In the genomic region with DNA sequence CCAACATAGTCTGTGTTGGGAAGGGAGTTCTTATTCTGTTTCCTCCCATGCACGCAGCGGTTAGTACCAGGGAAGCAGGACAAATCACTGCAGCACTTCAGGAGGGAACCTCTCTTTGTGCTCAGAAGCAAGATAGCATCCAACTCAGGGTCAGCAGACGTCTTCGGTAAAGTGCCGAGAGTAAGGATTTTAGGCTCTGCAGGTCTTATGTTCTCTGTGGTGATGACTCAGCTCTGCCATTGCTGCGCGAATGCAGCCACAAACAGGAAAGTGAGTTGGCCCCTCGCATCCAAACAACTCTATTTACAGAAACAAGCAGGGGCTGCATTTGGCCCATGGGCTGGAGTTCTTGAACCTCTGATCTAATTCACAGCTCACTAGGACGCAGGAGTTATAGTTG, we compare ENCODE assay signal across 12 cellular contexts.
A peak's percentile ranks its signal among the peaks of the same experiment; 100 is the strongest.
DNase-seq lines count a peak whose midpoint lies in the region; ATAC-seq and TF ChIP-seq lines count a peak whose summit lies in the region.
"Had no signal": no experiment of that assay in that cellular context is flagged by ENCODE, and none has a peak within 500 bp of the region (broad histone marks: within the 10 kb centered on the region; RNA-seq: fewer than 3 reads in every experiment).

No MANE protein-coding gene starts in this region.

- DNase-seq in NOMO-1 treated with DMSO at 0.1 percent for 48 hours (lab: John Stamatoyannopoulos, UW; ENCODE audit: unreplicated experiment) = peak; percentile 39
- DNase-seq in NOMO-1 treated with dmso at 0.1 percent for 144 hours (lab: John Stamatoyannopoulos, UW; ENCODE audit: unreplicated experiment) = no peak
- peak; percentile 24 for DNase-seq in glomerular visceral epithelial cell (ENCODE audit: extremely low spot score)
- peak; percentile 73 for DNase-seq in superior temporal gyrus (ENCODE audit: extremely low spot score)
- DNase-seq in germinal center (ENCODE audit: low spot score) = no peak
- no peak for DNase-seq in HK-2 (ENCODE audit: unreplicated experiment)
- DNase-seq in chondrocyte (ENCODE audit: low spot score) = no peak
- DNase-seq: 8988T, H7, NCI-H226 had no signal

- no peak overlapping the region for H3K27ac Mint-ChIP-seq in activated T-helper 17 cell treated with anti-CD3 and anti-CD28 coated beads, Interleukin-2, amount 50 U/mL, for 72 hours
- no peak overlapping the region for H3K27ac Mint-ChIP-seq in chondrocyte (ENCODE audit: unreplicated experiment)
- H3K27ac Mint-ChIP-seq: stimulated activated naive CD8-positive, alpha-beta T cell treated with anti-CD3 and anti-CD28 coated beads, Interleukin-15, Interleukin-2, amounts not matched to agents 100 ng/mL and 50 ng/mL, for 24 hours had no signal

- peaks cover 5% of the 10 kb centered on the region for H3K4me1 Mint-ChIP-seq in activated T-helper 17 cell treated with anti-CD3 and anti-CD28 coated beads, Interleukin-2, amount 50 U/mL, for 72 hours
- H3K4me1 Mint-ChIP-seq in chondrocyte (ENCODE audit: low read depth) = peaks cover 40% of the 10 kb centered on the region

- H3K9me3 Mint-ChIP-seq in activated T-helper 17 cell treated with anti-CD3 and anti-CD28 coated beads, Interleukin-2, amount 50 U/mL, for 72 hours = no peaks in the 10 kb centered on the region
- H3K9me3 Mint-ChIP-seq in chondrocyte (ENCODE audit: low read depth) = no peaks in the 10 kb centered on the region
- H3K9me3 Mint-ChIP-seq: stimulated activated naive CD8-positive, alpha-beta T cell treated with anti-CD3 and anti-CD28 coated beads, Interleukin-15, Interleukin-2, amounts not matched to agents 100 ng/mL and 50 ng/mL, for 24 hours had no signal

- TF ChIP-seq CTCF in chondrocyte (IDR thresholded peaks at IDR 0.05) = no peak

- peak; percentile 59 for ATAC-seq in activated T-helper 17 cell treated with anti-CD3 and anti-CD28 coated beads, Interleukin-2, amount 50 U/mL, for 72 hours (replicated peaks)

- no peak overlapping the region for H3K4me3 Mint-ChIP-seq in activated T-helper 17 cell treated with anti-CD3 and anti-CD28 coated beads, Interleukin-2, amount 50 U/mL, for 72 hours
- H3K4me3 Mint-ChIP-seq in chondrocyte (ENCODE audit: unreplicated experiment) = no peak overlapping the region
- H3K4me3 Mint-ChIP-seq: stimulated activated naive CD8-positive, alpha-beta T cell treated with anti-CD3 and anti-CD28 coated beads, Interleukin-15, Interleukin-2, amounts not matched to agents 100 ng/mL and 50 ng/mL, for 24 hours had no signal

- H3K36me3 Mint-ChIP-seq in activated T-helper 17 cell treated with anti-CD3 and anti-CD28 coated beads, Interleukin-2, amount 50 U/mL, for 72 hours (ENCODE audit: low read depth) = no peaks in the 10 kb centered on the region
- H3K36me3 Mint-ChIP-seq in chondrocyte (ENCODE audit: low read depth) = no peaks in the 10 kb centered on the region

- H3K27me3 Mint-ChIP-seq in activated T-helper 17 cell treated with anti-CD3 and anti-CD28 coated beads, Interleukin-2, amount 50 U/mL, for 72 hours = peaks cover 10% of the 10 kb centered on the region
- no peaks in the 10 kb centered on the region for H3K27me3 Mint-ChIP-seq in chondrocyte (ENCODE audit: low read depth)

Comparison
In these comparisons a context has a peak if more than half of its experiments do, and no peak if none do; other contexts are left out.
1. DNase-seq: peak in NOMO-1 treated with DMSO at 0.1 percent for 48 hours (single experiment), glomerular visceral epithelial cell (single experiment) and superior temporal gyrus (single experiment); none in NOMO-1 treated with dmso at 0.1 percent for 144 hours (single experiment), germinal center (single experiment), HK-2 (single experiment) and chondrocyte (single experiment).